18 cellular contexts compared by ENCODE assay signal in the genomic region with DNA sequence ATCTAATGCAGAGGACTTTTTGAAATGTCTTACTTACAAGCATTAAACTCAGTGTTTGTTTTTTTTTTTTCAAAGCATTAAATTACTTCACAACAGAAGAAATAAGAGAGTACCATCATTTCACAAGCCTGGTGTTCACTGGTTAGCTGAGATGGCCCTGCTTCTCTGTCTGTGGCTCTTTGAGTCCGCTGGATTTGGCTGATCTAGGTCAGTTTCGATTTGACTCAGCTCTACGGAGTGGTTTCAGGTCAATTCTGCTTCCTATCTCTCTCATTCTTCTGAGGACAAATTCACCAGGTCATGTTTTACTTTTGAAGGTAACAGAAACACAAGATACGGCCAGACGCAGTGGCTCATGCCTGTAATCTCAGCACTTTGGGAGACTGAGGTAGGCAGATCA.
"Had no signal": no experiment of that assay in that cellular context is flagged by ENCODE, and none has a peak within 500 bp of the region (broad histone marks: within the 10 kb centered on the region; RNA-seq: fewer than 3 reads in every experiment).

No MANE protein-coding gene starts in this region.

- FAIRE-seq: frontal cortex, kidney had no signal

- DNase-seq: activated B cell treated with CpG ODN at 0.5 μM for 24 hours; activated CD4-positive, alpha-beta T cell treated with anti-CD3 and anti-CD28 coated beads, Interleukin-2, amount 10 ng/mL, durations not matched to agents 7 days and 5 days; activated CD8-positive, alpha-beta memory T cell treated with anti-CD3 and anti-CD28 coated beads for 24 hours; body of pancreas; central memory CD4-positive, alpha-beta T cell; effector CD4-positive, alpha-beta T cell; kidney; left ventricle myocardium superior; mesendoderm; occipital lobe; right lobe of liver; spleen; stimulated activated CD4-positive, alpha-beta T cell treated with anti-CD3 and anti-CD28 coated beads, Interleukin-1b, Interleukin-23, amount 100 ng/mL, for 48 hours; stimulated activated naive CD4-positive, alpha-beta T cell; substantia nigra had no signal

- H3K27ac ChIP-seq: body of pancreas, coronary artery, prostate gland, right lobe of liver, spleen had no signal

- H3K4me3 ChIP-seq: body of pancreas, coronary artery, prostate gland, right lobe of liver, spleen had no signal

- H3K36me3 ChIP-seq: prostate gland, right lobe of liver, spleen had no signal

- H3K4me1 ChIP-seq: body of pancreas, prostate gland, right lobe of liver, spleen had no signal

- H3K27me3 ChIP-seq: body of pancreas, right lobe of liver, spleen had no signal

- ATAC-seq: body of pancreas, left ventricle myocardium superior, right lobe of liver had no signal

- H3K9me3 ChIP-seq: body of pancreas, prostate gland, right lobe of liver had no signal
